ENCODE assay signal across 3 cellular contexts in the genomic region with DNA sequence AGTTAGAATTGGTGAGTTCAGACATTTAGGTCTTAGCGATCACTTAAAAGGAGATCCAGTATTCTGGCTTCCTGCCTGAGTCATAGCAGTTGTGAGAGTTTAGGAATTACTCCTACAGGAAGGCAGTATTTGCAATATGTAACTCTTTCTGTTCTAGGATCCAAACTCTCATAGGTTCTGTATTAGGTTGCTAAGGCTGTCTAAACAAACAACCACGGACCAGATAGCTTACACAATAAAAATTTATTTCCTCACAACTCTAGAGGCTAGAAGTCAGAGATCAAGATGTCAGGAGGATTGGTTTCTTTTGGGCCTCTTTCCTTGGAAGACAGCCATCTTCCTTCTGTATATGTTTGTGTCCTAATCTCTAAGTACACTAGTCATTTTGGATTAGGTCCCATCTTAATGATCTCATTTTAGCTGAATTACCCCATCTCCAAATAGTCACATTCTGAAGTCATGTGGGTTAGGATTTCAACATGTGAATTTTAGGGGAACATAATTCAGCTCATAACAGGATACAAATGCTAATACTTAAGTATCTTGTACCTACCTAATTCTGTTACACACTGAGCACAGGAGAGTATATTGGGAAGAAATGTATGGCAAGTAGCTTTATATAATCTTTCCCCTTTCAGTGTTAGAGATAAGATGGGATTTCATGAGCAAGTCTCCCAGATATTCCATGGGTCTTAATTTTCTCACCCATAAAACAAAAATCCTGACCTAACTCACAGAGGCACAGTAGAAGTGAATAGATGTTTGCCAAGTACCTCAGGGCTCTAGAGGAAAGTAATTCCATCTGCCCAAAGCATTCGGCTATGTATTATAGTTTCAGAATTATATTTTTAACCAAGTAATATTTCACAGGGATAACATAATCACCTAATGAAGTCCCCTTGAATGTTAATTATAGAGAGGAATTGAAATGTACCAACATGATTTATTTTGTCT.
TF ChIP-seq lines count a peak whose summit lies in the region.

No MANE protein-coding gene starts in this region.

TF ChIP-seq in A549, 52 proteins besides CTCF, POLR2A, EP300 and RAD21:
- TF ChIP-seq NPAS2 (CRISPR knock-in tag; IDR thresholded peaks at IDR 0.05; ENCODE audit: borderline replicate concordance) (no peak), FOXS1 (CRISPR knock-in tag; IDR thresholded peaks at IDR 0.05) (no peak), JUNB (IDR thresholded peaks at IDR 0.05) (peak; percentile 61; the same call in 1 of the 2 replicates), TP53 (CRISPR knock-in tag; IDR thresholded peaks at IDR 0.05) (no peak), CEBPB (IDR thresholded peaks at IDR 0.05) (peak in 1 of 2 experiments; percentile 41; a peak in 1 of 4 replicates), JUN (IDR thresholded peaks at IDR 0.05) (no peak)
- TF ChIP-seq, protein P1, sequence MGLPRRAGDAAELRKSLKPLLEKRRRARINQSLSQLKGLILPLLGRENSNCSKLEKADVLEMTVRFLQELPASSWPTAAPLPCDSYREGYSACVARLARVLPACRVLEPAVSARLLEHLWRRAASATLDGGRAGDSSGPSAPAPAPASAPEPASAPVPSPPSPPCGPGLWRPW (IDR thresholded peaks at IDR 0.05), result 0 out of 2 replicates have a peak, but pooled peaks have one; percentile 10
TF ChIP-seq in A549: peak in this region for 3.

TF ChIP-seq in IMR-90, 13 proteins besides CTCF, POLR2A, EP300 and RAD21:
- TF ChIP-seq MAFK (IDR thresholded peaks at IDR 0.05; ENCODE audit: low read depth, low read length) (0 out of 2 replicates have a peak, but pooled peaks have one; percentile 15), MAZ (IDR thresholded peaks at IDR 0.05; ENCODE audit: borderline replicate concordance, low read depth, low read length) (no peak), RFX5 (IDR thresholded peaks at IDR 0.05; ENCODE audit: low read depth, low read length) (no peak; the same call in 1 of the 2 replicates), SMC3 (IDR thresholded peaks at IDR 0.05; ENCODE audit: low read depth, low read length) (no peak), MXI1 (IDR thresholded peaks at IDR 0.05; ENCODE audit: borderline replicate concordance, low read depth, low read length) (no peak), CHD1 (IDR thresholded peaks at IDR 0.05; ENCODE audit: low read depth, low read length) (no peak), NFE2L2 (IDR thresholded peaks at IDR 0.05; ENCODE audit: low read depth, low read length) (no peak), CEBPB (IDR thresholded peaks at IDR 0.05; ENCODE audit: low read depth, low read length) (peak; percentile 87), BHLHE40 (IDR thresholded peaks at IDR 0.05; ENCODE audit: low read depth, low read length) (peak; percentile 32; the same call in 1 of the 2 replicates), FOS (IDR thresholded peaks at IDR 0.05; ENCODE audit: low read depth, low read length) (peak; percentile 27), RCOR1 (IDR thresholded peaks at IDR 0.05; ENCODE audit: insufficient replicate concordance, low read length) (no peak)
- TF ChIP-seq, protein P2, sequence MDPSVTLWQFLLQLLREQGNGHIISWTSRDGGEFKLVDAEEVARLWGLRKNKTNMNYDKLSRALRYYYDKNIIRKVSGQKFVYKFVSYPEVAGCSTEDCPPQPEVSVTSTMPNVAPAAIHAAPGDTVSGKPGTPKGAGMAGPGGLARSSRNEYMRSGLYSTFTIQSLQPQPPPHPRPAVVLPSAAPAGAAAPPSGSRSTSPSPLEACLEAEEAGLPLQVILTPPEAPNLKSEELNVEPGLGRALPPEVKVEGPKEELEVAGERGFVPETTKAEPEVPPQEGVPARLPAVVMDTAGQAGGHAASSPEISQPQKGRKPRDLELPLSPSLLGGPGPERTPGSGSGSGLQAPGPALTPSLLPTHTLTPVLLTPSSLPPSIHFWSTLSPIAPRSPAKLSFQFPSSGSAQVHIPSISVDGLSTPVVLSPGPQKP (IDR thresholded peaks at IDR 0.05; ENCODE audit: borderline replicate concordance, low read depth, low read length), result no peak
- TF ChIP-seq, protein P3, sequence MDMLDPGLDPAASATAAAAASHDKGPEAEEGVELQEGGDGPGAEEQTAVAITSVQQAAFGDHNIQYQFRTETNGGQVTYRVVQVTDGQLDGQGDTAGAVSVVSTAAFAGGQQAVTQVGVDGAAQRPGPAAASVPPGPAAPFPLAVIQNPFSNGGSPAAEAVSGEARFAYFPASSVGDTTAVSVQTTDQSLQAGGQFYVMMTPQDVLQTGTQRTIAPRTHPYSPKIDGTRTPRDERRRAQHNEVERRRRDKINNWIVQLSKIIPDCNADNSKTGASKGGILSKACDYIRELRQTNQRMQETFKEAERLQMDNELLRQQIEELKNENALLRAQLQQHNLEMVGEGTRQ (IDR thresholded peaks at IDR 0.05; ENCODE audit: low read depth, low read length), result peak; percentile 65; the same call in 1 of the 2 replicates
TF ChIP-seq in IMR-90: peak in this region for 5.

TF ChIP-seq in H1, 55 proteins besides CTCF, POLR2A, EP300 and RAD21:
- TF ChIP-seq, protein P4, sequence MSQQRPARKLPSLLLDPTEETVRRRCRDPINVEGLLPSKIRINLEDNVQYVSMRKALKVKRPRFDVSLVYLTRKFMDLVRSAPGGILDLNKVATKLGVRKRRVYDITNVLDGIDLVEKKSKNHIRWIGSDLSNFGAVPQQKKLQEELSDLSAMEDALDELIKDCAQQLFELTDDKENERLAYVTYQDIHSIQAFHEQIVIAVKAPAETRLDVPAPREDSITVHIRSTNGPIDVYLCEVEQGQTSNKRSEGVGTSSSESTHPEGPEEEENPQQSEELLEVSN (IDR thresholded peaks at IDR 0.05), result no peak
- TF ChIP-seq RNF2 (IDR thresholded peaks at IDR 0.05; ENCODE audit: borderline replicate concordance, low read depth, low read length, missing control alignments, poor library complexity, severe bottlenecking), result no peak
- no peak for TF ChIP-seq SRF (IDR thresholded peaks at IDR 0.05; ENCODE audit: low read depth, low read length)
- TF ChIP-seq RBBP5 (IDR thresholded peaks at IDR 0.05; ENCODE audit: borderline replicate concordance, low read depth, low read length), result no peak
- no peak for TF ChIP-seq CEBPB (IDR thresholded peaks at IDR 0.05; ENCODE audit: low read depth, low read length)
- TF ChIP-seq, protein P5, sequence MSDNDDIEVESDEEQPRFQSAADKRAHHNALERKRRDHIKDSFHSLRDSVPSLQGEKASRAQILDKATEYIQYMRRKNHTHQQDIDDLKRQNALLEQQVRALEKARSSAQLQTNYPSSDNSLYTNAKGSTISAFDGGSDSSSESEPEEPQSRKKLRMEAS (IDR thresholded peaks at IDR 0.05), result no peak
